29 cellular contexts compared by ENCODE assay signal in genomic region chr15:27353837-27354236, GRCh38.
A peak's percentile ranks its signal among the peaks of the same experiment; 100 is the strongest.
DNase-seq lines count a peak whose midpoint lies in the region; ATAC-seq, FAIRE-seq and TF ChIP-seq lines count a peak whose summit lies in the region.
"Had no signal": no experiment of that assay in that cellular context is flagged by ENCODE, and none has a peak within 500 bp of the region (broad histone marks: within the 10 kb centered on the region; RNA-seq: fewer than 3 reads in every experiment).

No MANE protein-coding gene starts in this region.

- H3K4me1 Mint-ChIP-seq in mesothelial cell of epicardium, result peaks cover 7% of the 10 kb centered on the region
- H3K4me1 Mint-ChIP-seq: naive B cell, T-helper 17 cell had no signal

- CTCF ChIA-PET in K562 (lab: Yijun Ruan, JAX; ENCODE audit: low intra/inter-chr PET ratio), result no interaction called here

- H3K4me3 Mint-ChIP-seq in mesothelial cell of epicardium, result no peak overlapping the region
- H3K4me3 Mint-ChIP-seq: activated CD4-positive, alpha-beta memory T cell treated with anti-CD3 and anti-CD28 coated beads for 36 hours; naive B cell; T-helper 17 cell; WTC11 had no signal

- H3K27ac Mint-ChIP-seq in mesothelial cell of epicardium, result peak overlapping the region; percentile 75
- H3K27ac Mint-ChIP-seq: activated CD4-positive, alpha-beta memory T cell treated with anti-CD3 and anti-CD28 coated beads for 36 hours; naive B cell; T-helper 17 cell; WTC11 had no signal

- TF ChIP-seq RAD21 in K562 (CRISPR knock-in tag; conservative IDR thresholded peaks at IDR 0.05 in 1 of 2, IDR thresholded peaks at IDR 0.05 in 1 of 2), result no peak

- no TSS peak for BruUV-seq in K562 (replicated peaks; lab: Mats Ljungman, UMichigan)

- no peaks in the 10 kb centered on the region; the same call in 1 of the 2 replicates for H4K20me1 ChIP-seq in K562 (replicated peaks; ENCODE audit: control insufficient read depth, insufficient read depth, low read length)
- H4K20me1 ChIP-seq: BLaER1 had no signal

- TF ChIP-seq CTCF in K562 (IDR thresholded peaks at IDR 0.05 in 2 of 3, conservative IDR thresholded peaks at IDR 0.05 in 1 of 3; ENCODE audit: insufficient read depth in 2 of 3, low read depth in 1 of 3, low read length in 3 of 3) (no peak), mesothelial cell of epicardium (IDR thresholded peaks at IDR 0.05; ENCODE audit: unreplicated experiment) (no peak)

- H3K79me2 ChIP-seq in K562 (ENCODE audit: control insufficient read depth, insufficient read depth, low read length), result no peaks in the 10 kb centered on the region

- H3K36me3 ChIP-seq in K562 (ENCODE audit: control insufficient read depth, insufficient read depth, low read length), result no peaks in the 10 kb centered on the region
- no peaks in the 10 kb centered on the region for H3K36me3 ChIP-seq in aorta (ENCODE audit: control insufficient read depth in 1 of 2, insufficient read depth in 2 of 2, low read length in 1 of 2)
- H3K36me3 ChIP-seq: BLaER1, cardiac muscle cell, right atrium auricular region had no signal

- H3K4me1 ChIP-seq in K562 (replicated peaks in 1 of 2; ENCODE audit: control insufficient read depth in 2 of 2, insufficient read depth in 2 of 2, low read length in 2 of 2) (peaks cover 0 to 3% of the 10 kb centered on the region in 2 experiments; a peak in 2 of 5 replicates), aorta (ENCODE audit: control insufficient read depth in 1 of 2, insufficient read depth in 2 of 2, low read length in 2 of 2) (no peaks in the 10 kb centered on the region)
- H3K4me1 ChIP-seq: BLaER1, right atrium auricular region had no signal

- DNase-seq in DMS53 (lab: John Stamatoyannopoulos, UW) (peak; percentile 4), DMS53 treated with DMSO at 0.1 percent for 48 hours (lab: John Stamatoyannopoulos, UW; ENCODE audit: unreplicated experiment) (no peak), NCI-H2171 (lab: John Stamatoyannopoulos, UW) (peak; percentile 66), K562 (ENCODE audit: extremely low read depth in 1 of 4, low spot score in 3 of 4) (peak in 1 of 4 experiments; percentile 40), mesothelial cell of epicardium (ENCODE audit: low spot score in 2 of 2, unreplicated experiment in 2 of 2) (peak; percentile 53 to 64), aorta (no peak)
- DNase-seq: 8988T; activated CD4-positive, alpha-beta memory T cell treated with anti-CD3 and anti-CD28 coated beads for 36 hours; activated gamma-delta T cell; H7; left cardiac atrium; mesenchymal stem cell; MV-4-11; naive B cell; NCI-H2029; NCI-H526 treated with DMSO at 0.1 percent for 48 hours; substantia nigra; T-helper 17 cell had no signal

- intact Hi-C loops in K562 (cut with micrococcal nuclease), result no loop called here
- intact Hi-C loops in aorta (cut with DNase I), result no loop called here

- H3K36me3 Mint-ChIP-seq in mesothelial cell of epicardium, result no peaks in the 10 kb centered on the region
- H3K36me3 Mint-ChIP-seq: activated CD4-positive, alpha-beta memory T cell treated with anti-CD3 and anti-CD28 coated beads for 36 hours; naive B cell; WTC11 had no signal

- no peak overlapping the region for H2AFZ ChIP-seq in K562 (ENCODE audit: low read depth, low read length)

- H3K9me3 ChIP-seq in K562 (replicated peaks; ENCODE audit: control insufficient read depth, insufficient read depth, low read depth, low read length) (no peaks in the 10 kb centered on the region), aorta (ENCODE audit: control insufficient read depth, low read length) (peaks cover 1% of the 10 kb centered on the region)
- H3K9me3 ChIP-seq: right atrium auricular region had no signal

- peaks cover 4% of the 10 kb centered on the region for H3K27me3 Mint-ChIP-seq in mesothelial cell of epicardium (ENCODE audit: low read depth)
- H3K27me3 Mint-ChIP-seq: activated CD4-positive, alpha-beta memory T cell treated with anti-CD3 and anti-CD28 coated beads for 36 hours; T-helper 17 cell had no signal

- H3K27me3 ChIP-seq in K562 (ENCODE audit: control insufficient read depth in 2 of 2, insufficient read depth in 2 of 2, low read length in 2 of 2) (no peaks in the 10 kb centered on the region), aorta (ENCODE audit: control insufficient read depth in 1 of 2, insufficient read depth in 2 of 2, low read length in 1 of 2) (no peaks in the 10 kb centered on the region)
- H3K27me3 ChIP-seq: BLaER1, cardiac muscle cell, right atrium auricular region had no signal

- no peak for TF ChIP-seq EP300 in K562 (IDR thresholded peaks at IDR 0.05; ENCODE audit: low read length)

- no peak overlapping the region for H3K9ac ChIP-seq in K562 (ENCODE audit: insufficient read depth in 1 of 2, low read depth in 2 of 2, low read length in 2 of 2)
- H3K9ac ChIP-seq: BLaER1 had no signal

- no peak for TF ChIP-seq POLR2A in K562 (conservative IDR thresholded peaks at IDR 0.05)

- WGBS in K562 (ENCODE audit: insufficient coverage, low coverage, missing lambda C conversion rate), result 42% methylated on average over 3 of the region's 3 CpGs
- WGBS in aorta, 2 donors, result 34 to 48% methylated on average over 3 of the region's 3 CpGs

- H3K27ac ChIP-seq in K562 (ENCODE audit: extremely low read depth, low read depth, low read length) (no peak overlapping the region), aorta (ENCODE audit: low read depth in 1 of 2, low read length in 2 of 2) (no peak overlapping the region)
- H3K27ac ChIP-seq: BLaER1, cardiac muscle cell, right atrium auricular region had no signal

- ATAC-seq in K562, result no peak
- no peak for ATAC-seq in HG03025 (IDR thresholded peaks at IDR 0.05; ENCODE audit: low FRiP score, unreplicated experiment)
- ATAC-seq in aorta (ENCODE audit: low FRiP score), result no peak
- no peak for ATAC-seq in GM19397 (IDR thresholded peaks at IDR 0.05; ENCODE audit: unreplicated experiment)
- ATAC-seq: GM12878, left cardiac atrium, T-helper 17 cell, WTC11 had no signal

- no peak overlapping the region for H3K4me3 ChIP-seq in K562
- no peak overlapping the region for H3K4me3 ChIP-seq in aorta (ENCODE audit: low read length in 2 of 2)
- H3K4me3 ChIP-seq: BLaER1, cardiac muscle cell, GM12878, right atrium auricular region had no signal

- H3K9me3 Mint-ChIP-seq in mesothelial cell of epicardium, result no peaks in the 10 kb centered on the region

- in situ Hi-C loops in K562 (cut with MboI), result loop anchor here (10.0 kb wide), 1 partner anchor 299 kb away; no protein-coding TSS in a partner anchor

- POLR2A ChIA-PET in K562 (lab: Yijun Ruan, JAX), result interaction anchor here (0.9 to 1.3 kb wide), 3 partner anchors 30 to 459 kb away, joined by 3 read pairs; no protein-coding TSS in a partner anchor

- no peak for FAIRE-seq in K562 (lab: Jason Lieb, UNC)
- FAIRE-seq: D721Med, endothelial cell of umbilical vein, frontal cortex, GM12878, GM19239 had no signal

- H3K9me1 ChIP-seq in K562 (ENCODE audit: control insufficient read depth, insufficient read depth, low read length), result no peaks in the 10 kb centered on the region

- no peak overlapping the region for H3K4me2 ChIP-seq in K562 (ENCODE audit: insufficient read depth, low read length)
- H3K4me2 ChIP-seq: BLaER1 had no signal

TF ChIP-seq in K562, 482 proteins besides CTCF, POLR2A, EP300 and RAD21:
- TF ChIP-seq CREB1 (IDR thresholded peaks at IDR 0.05), result no peak
- TF ChIP-seq CREB1 (CRISPR knock-in tag; IDR thresholded peaks at IDR 0.05), result no peak
- TF ChIP-seq NFE2 (IDR thresholded peaks at IDR 0.05; ENCODE audit: low read depth), result peak; percentile 39; the same call in 1 of the 2 replicates
- no peak for TF ChIP-seq FOXM1 (IDR thresholded peaks at IDR 0.05; ENCODE audit: low read depth)
- no peak for TF ChIP-seq FOXM1 (CRISPR knock-in tag; IDR thresholded peaks at IDR 0.05; ENCODE audit: low read depth)
- peak; percentile 55 for TF ChIP-seq MAFF (IDR thresholded peaks at IDR 0.05; ENCODE audit: low read length)
- peak; percentile 78 for TF ChIP-seq NFIC (IDR thresholded peaks at IDR 0.05)
- TF ChIP-seq C11orf30 (IDR thresholded peaks at IDR 0.05; ENCODE audit: low read depth), result peak; percentile 82
- peak; percentile 80 for TF ChIP-seq ZNF316 (IDR thresholded peaks at IDR 0.05)
- TF ChIP-seq MAFK (IDR thresholded peaks at IDR 0.05; ENCODE audit: low read length), result peak; percentile 55; the same call in 1 of the 2 replicates
- no peak for TF ChIP-seq ZNF263 (CRISPR knock-in tag; IDR thresholded peaks at IDR 0.05; ENCODE audit: borderline replicate concordance)
- peak; percentile 51 for TF ChIP-seq MAFG (tag; conservative IDR thresholded peaks at IDR 0.05)

Comparison
In these comparisons a context has a peak if more than half of its experiments do, and no peak if none do; other contexts are left out.
1. DNase-seq: peak in DMS53 (single experiment), NCI-H2171 (single experiment) and mesothelial cell of epicardium (2 of 2); none in DMS53 treated with DMSO at 0.1 percent for 48 hours (single experiment) and aorta (0 of 2).